In the genomic region with DNA sequence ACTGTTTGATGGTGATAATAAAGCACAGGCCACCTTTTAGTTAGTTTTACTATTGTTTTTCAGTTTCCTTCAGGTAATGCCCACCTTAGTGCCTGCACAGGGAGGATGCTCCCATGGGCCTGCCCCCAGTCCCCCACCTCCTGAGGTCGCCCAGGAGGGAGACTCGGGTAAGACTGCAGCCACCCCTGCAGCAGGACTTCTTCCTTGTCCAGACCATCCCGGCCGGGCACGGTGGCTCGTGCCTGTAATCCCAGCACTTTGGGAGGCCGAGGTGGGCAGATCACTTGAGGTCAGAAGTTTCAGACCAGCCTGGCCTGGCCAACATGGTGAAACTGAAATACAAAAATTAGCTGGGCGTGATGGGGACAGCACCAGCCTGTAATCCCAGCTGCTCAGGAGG, we compare ENCODE assay signal across 23 cellular contexts.
A peak's percentile ranks its signal among the peaks of the same experiment; 100 is the strongest.
DNase-seq lines count a peak whose midpoint lies in the region; ATAC-seq and TF ChIP-seq lines count a peak whose summit lies in the region.
"Had no signal": no experiment of that assay in that cellular context is flagged by ENCODE, and none has a peak within 500 bp of the region (broad histone marks: within the 10 kb centered on the region; RNA-seq: fewer than 3 reads in every experiment).

No MANE protein-coding gene starts in this region.

- no peak overlapping the region for H3K4ac ChIP-seq in trophoblast cell (ENCODE audit: low read depth, low read length)

- H3K27me3 ChIP-seq in left ventricle myocardium inferior (ENCODE audit: low read depth) = no peaks in the 10 kb centered on the region
- H3K27me3 ChIP-seq in ACC112 (ENCODE audit: insufficient read depth, low read length) = no peaks in the 10 kb centered on the region
- H3K27me3 ChIP-seq in trophoblast cell (ENCODE audit: insufficient read depth, low read length) = no peaks in the 10 kb centered on the region
- H3K27me3 ChIP-seq: BE2C, BLaER1 had no signal

- intact Hi-C loops in Right ventricle myocardium superior (cut with DNase I) (loop anchor here (2.0 kb wide), 1 partner anchor 218 kb away; no protein-coding TSS in a partner anchor), left ventricle myocardium inferior (cut with micrococcal nuclease) (loop anchor here (10.0 kb wide), 1 partner anchor 54 kb away; no protein-coding TSS in a partner anchor)

- no peak overlapping the region for H3K9ac ChIP-seq in trophoblast cell (ENCODE audit: low read length)
- H3K9ac ChIP-seq: BLaER1 had no signal

- peak overlapping the region; percentile 41 for H2AK5ac ChIP-seq in trophoblast cell (ENCODE audit: low read length)

- H3K4me3 ChIP-seq in left ventricle myocardium inferior (no peak overlapping the region), ACC112 (ENCODE audit: low read depth, low read length) (no peak overlapping the region), trophoblast cell (ENCODE audit: low read depth, low read length) (no peak overlapping the region)
- H3K4me3 ChIP-seq: A549, BLaER1, GM12878 had no signal

- no CpG with 5 or more reads among the region's 8 CpGs for WGBS in trophoblast cell (ENCODE audit: extremely low coverage, insufficient coverage, insufficient read length)

- H3K27ac ChIP-seq in left ventricle myocardium inferior (replicated peaks) (no peak overlapping the region), ACC112 (ENCODE audit: low read depth, low read length) (no peak overlapping the region), RWPE1 (peak overlapping the region; percentile 25; the same call in 1 of the 2 replicates), trophoblast cell (ENCODE audit: low read depth, low read length) (no peak overlapping the region)
- H3K27ac ChIP-seq: 22Rv1, A549, BLaER1 had no signal

- H4K91ac ChIP-seq in trophoblast cell (ENCODE audit: low read depth, low read length) = peak overlapping the region; percentile 18

- no peak overlapping the region for H2BK12ac ChIP-seq in trophoblast cell (ENCODE audit: low read length)

- H3K36me3 ChIP-seq in left ventricle myocardium inferior (no peaks in the 10 kb centered on the region), ACC112 (ENCODE audit: insufficient read depth, low read length) (no peaks in the 10 kb centered on the region), trophoblast cell (ENCODE audit: control insufficient read depth in 1 of 2, insufficient read depth in 2 of 2, low read length in 2 of 2) (no peaks in the 10 kb centered on the region)
- H3K36me3 ChIP-seq: BE2C, BLaER1 had no signal

- ATAC-seq in Right ventricle myocardium superior (ENCODE audit: poor library complexity) = peak; percentile 13

- POLR2A ChIA-PET in RWPE1 (lab: Yijun Ruan, JAX; ENCODE audit: low non-redundant PET) = no interaction called here

- H3K9me3 ChIP-seq in left ventricle myocardium inferior (replicated peaks) (no peaks in the 10 kb centered on the region), trophoblast cell (ENCODE audit: insufficient read depth, low read depth, low read length) (no peaks in the 10 kb centered on the region)
- H3K9me3 ChIP-seq: A549, BE2C, BLaER1 had no signal

- peak overlapping the region; percentile 31 for H2BK120ac ChIP-seq in trophoblast cell (ENCODE audit: insufficient read depth, low read length, poor library complexity)

- no peak overlapping the region for H3K14ac ChIP-seq in trophoblast cell (ENCODE audit: low read length)

- H3K79me1 ChIP-seq in trophoblast cell (ENCODE audit: low read length) = peaks cover 6% of the 10 kb centered on the region

- CTCF ChIA-PET in RWPE1 (lab: Yijun Ruan, JAX) = interaction anchor here (0.7 to 1.1 kb wide), 2 partner anchors 219 to 309 kb away, joined by 3 to 5 read pairs; no protein-coding TSS in a partner anchor

- no peak overlapping the region for H2BK5ac ChIP-seq in trophoblast cell (ENCODE audit: low read depth, low read length, poor library complexity)

- DNase-seq in Right ventricle myocardium superior (no peak), left ventricle myocardium inferior (no peak), RWPE1 (ENCODE audit: low spot score) (no peak), trophoblast cell (no peak), foreskin melanocyte (no peak), epidermal melanocyte (ENCODE audit: insufficient read length, low spot score) (no peak)
- DNase-seq: ACHN; BE2C; CD4-positive, CD25-positive, alpha-beta regulatory T cell; CD8-positive, alpha-beta memory T cell; COR-L47; DMS 273 treated with DMSO at 0.1 percent for 48 hours; DMS153; DMS53; DMS79; DND-41; EL; GDM1 had no signal

- no peak overlapping the region for H4K8ac ChIP-seq in trophoblast cell (ENCODE audit: low read depth, low read length)

- H2AFZ ChIP-seq in ACC112 (ENCODE audit: low read length, unreplicated experiment) (peak overlapping the region; percentile 62), trophoblast cell (ENCODE audit: insufficient read depth, low read length, poor library complexity) (no peak overlapping the region)

- H4K12ac ChIP-seq in trophoblast cell (ENCODE audit: low read depth, low read length) = no peak overlapping the region

- H3K4me1 ChIP-seq in left ventricle myocardium inferior (peaks cover 4% of the 10 kb centered on the region), ACC112 (ENCODE audit: control insufficient read depth, insufficient read depth, low read length, unreplicated experiment) (no peaks in the 10 kb centered on the region), trophoblast cell (ENCODE audit: control insufficient read depth in 1 of 2, insufficient read depth in 2 of 2, low read length in 2 of 2) (peaks cover 2% of the 10 kb centered on the region in 2 experiments)
- H3K4me1 ChIP-seq: A549, BLaER1 had no signal

- no peak overlapping the region for H3K23ac ChIP-seq in trophoblast cell (ENCODE audit: low read length)

- TF ChIP-seq CTCF in left ventricle myocardium inferior (IDR thresholded peaks at IDR 0.05; ENCODE audit: borderline replicate concordance) (no peak), RWPE1 (conservative IDR thresholded peaks at IDR 0.05; ENCODE audit: low read depth) (no peak)

- no peak overlapping the region for H3K4me2 ChIP-seq in trophoblast cell (ENCODE audit: low read length)
- H3K4me2 ChIP-seq: A549, BLaER1 had no signal

- no peak overlapping the region for H3K18ac ChIP-seq in trophoblast cell (ENCODE audit: low read length)

- no peaks in the 10 kb centered on the region for H3K79me2 ChIP-seq in ACC112 (ENCODE audit: control insufficient read depth, insufficient read depth, low read length, unreplicated experiment)
- H3K79me2 ChIP-seq in trophoblast cell (ENCODE audit: control insufficient read depth, insufficient read depth, low read length, poor library complexity) = no peaks in the 10 kb centered on the region
